In the genomic region with DNA sequence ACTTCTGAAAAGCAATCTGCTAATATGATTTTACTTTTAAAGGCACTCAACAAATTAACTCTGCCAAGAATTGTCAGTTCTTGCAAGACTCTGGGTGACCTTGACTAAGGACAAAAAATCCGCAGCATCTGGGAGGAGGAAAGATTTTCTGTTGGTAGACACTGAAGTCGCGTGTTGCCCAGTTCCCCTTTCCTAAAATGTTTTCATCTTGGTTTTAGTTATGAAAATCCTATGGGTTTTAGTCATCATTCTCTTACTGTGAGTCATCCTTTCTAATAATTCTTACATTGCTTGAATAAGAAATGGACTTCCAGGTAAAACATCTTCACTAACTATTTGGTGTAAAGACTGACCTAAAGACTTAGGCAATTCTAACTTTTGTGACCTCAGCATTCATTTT, we compare ENCODE assay signal across 12 cellular contexts. TPM values are rescaled to one million over a fixed set of nuclear protein-coding genes. Genes with fewer than 3 reads are reported as not detected.
DNase-seq lines count a peak whose midpoint lies in the region; ATAC-seq and TF ChIP-seq lines count a peak whose summit lies in the region.
"Had no signal": no experiment of that assay in that cellular context is flagged by ENCODE, and none has a peak within 500 bp of the region (broad histone marks: within the 10 kb centered on the region; RNA-seq: fewer than 3 reads in every experiment).

No MANE protein-coding gene starts in this region.

- in situ Hi-C loops in G401 (cut with HindIII; ENCODE audit: low sequenced_read_pairs): no loop called here

- no peaks in the 10 kb centered on the region for H3K27me3 ChIP-seq in left lung
- H3K27me3 ChIP-seq: BE2C had no signal

- H3K9me3 Mint-ChIP-seq in dendritic cell treated with granulocyte-macrophage colony-stimulating factor and Interleukin-4, amounts not matched to agents 40 ng/mL and 50 ng/mL, for 4 days: no peaks in the 10 kb centered on the region

- TF ChIP-seq CTCF in left lung (IDR thresholded peaks at IDR 0.05): no peak

- peaks cover 82% of the 10 kb centered on the region for H3K4me1 Mint-ChIP-seq in dendritic cell treated with granulocyte-macrophage colony-stimulating factor and Interleukin-4, amounts not matched to agents 40 ng/mL and 50 ng/mL, for 4 days (ENCODE audit: low read depth)

- H3K27ac ChIP-seq in left lung (no peak overlapping the region), substantia nigra (ENCODE audit: low read depth, low read length, poor library complexity, severe bottlenecking) (no peak overlapping the region)

- no peak overlapping the region for H3K4me3 ChIP-seq in left lung

- H3K27me3 Mint-ChIP-seq in dendritic cell treated with granulocyte-macrophage colony-stimulating factor and Interleukin-4, amounts not matched to agents 40 ng/mL and 50 ng/mL, for 4 days: no peaks in the 10 kb centered on the region

- no peak overlapping the region for H3K4me3 Mint-ChIP-seq in dendritic cell treated with granulocyte-macrophage colony-stimulating factor and Interleukin-4, amounts not matched to agents 40 ng/mL and 50 ng/mL, for 4 days

- no peaks in the 10 kb centered on the region for H3K36me3 ChIP-seq in left lung
- H3K36me3 ChIP-seq: BE2C had no signal

- no peaks in the 10 kb centered on the region for H3K36me3 Mint-ChIP-seq in dendritic cell treated with granulocyte-macrophage colony-stimulating factor and Interleukin-4, amounts not matched to agents 40 ng/mL and 50 ng/mL, for 4 days (ENCODE audit: low read depth)

- H3K27ac Mint-ChIP-seq in dendritic cell treated with granulocyte-macrophage colony-stimulating factor and Interleukin-4, amounts not matched to agents 40 ng/mL and 50 ng/mL, for 4 days: peak overlapping the region; percentile 90

- ATAC-seq in GM21717 (IDR thresholded peaks at IDR 0.05; ENCODE audit: unreplicated experiment): peak; percentile 60
- no peak for ATAC-seq in GM19035 (IDR thresholded peaks at IDR 0.05; ENCODE audit: unreplicated experiment)
- ATAC-seq in left lung: no peak

- intact Hi-C loops in dendritic cell treated with granulocyte-macrophage colony-stimulating factor and Interleukin-4, amounts not matched to agents 40 ng/mL and 50 ng/mL, for 4 days (cut with micrococcal nuclease): loop anchor here (2.0 to 10.0 kb wide), 3 partner anchors 50 to 370 kb away; a partner anchor contains a TSS
- intact Hi-C loops in left lung (cut with DNase I): no loop called here

- H3K4me1 ChIP-seq in left lung: peaks cover 16 to 46% of the 10 kb centered on the region in 2 donors
- H3K4me1 ChIP-seq: BE2C had no signal

- no peaks in the 10 kb centered on the region for H3K9me3 ChIP-seq in left lung
- H3K9me3 ChIP-seq: BE2C had no signal

- DNase-seq in AG08396 (ENCODE audit: low spot score): peak; percentile 36
- peak; percentile 95 for DNase-seq in MV-4-11 (lab: John Stamatoyannopoulos, UW)
- DNase-seq in left lung: no peak
- DNase-seq in substantia nigra (lab: John Stamatoyannopoulos, UW): no peak
- no peak for DNase-seq in G401 (ENCODE audit: low spot score)
- DNase-seq: BE2C, NCI-H1417, T-helper 9 cell had no signal

RNA-seq across cellular contexts. Expression of a gene that starts 9.1 kb away (rescaled TPM):
- under 1 TPM in 1 of 2 donors, not detected in 1; 0.26 TPM for total RNA-seq in left lung
- 197 and 253 TPM in 2 replicates for total RNA-seq in G401 (2014; rRNA removed; shearing (Covaris generic))
- total RNA-seq: kidney epithelial cell had no signal

RNA-seq across cellular contexts. Expression of a gene that starts 50.2 kb away (rescaled TPM):
- total RNA-seq in left lung: 10 to 100 TPM in 1 of 2 donors, 1 to 10 TPM in 1; 8.3 to 11.0 TPM
- total RNA-seq in G401 (2014; rRNA removed; shearing (Covaris generic)): 44.1 and 59.4 TPM in 2 replicates

Comparison
In these comparisons a context has a peak if more than half of its experiments do, and no peak if none do; other contexts are left out.
1. DNase-seq: peak in AG08396 (single experiment) and MV-4-11 (single experiment); none in left lung (0 of 2), substantia nigra (0 of 49) and G401 (single experiment).
2. RNA of a gene that starts 9.1 kb away (total RNA-seq): 197 to 253 TPM in G401; 0.26 TPM in left lung; every median in the first group is over 100 times any median in the second.